In the genomic region with DNA sequence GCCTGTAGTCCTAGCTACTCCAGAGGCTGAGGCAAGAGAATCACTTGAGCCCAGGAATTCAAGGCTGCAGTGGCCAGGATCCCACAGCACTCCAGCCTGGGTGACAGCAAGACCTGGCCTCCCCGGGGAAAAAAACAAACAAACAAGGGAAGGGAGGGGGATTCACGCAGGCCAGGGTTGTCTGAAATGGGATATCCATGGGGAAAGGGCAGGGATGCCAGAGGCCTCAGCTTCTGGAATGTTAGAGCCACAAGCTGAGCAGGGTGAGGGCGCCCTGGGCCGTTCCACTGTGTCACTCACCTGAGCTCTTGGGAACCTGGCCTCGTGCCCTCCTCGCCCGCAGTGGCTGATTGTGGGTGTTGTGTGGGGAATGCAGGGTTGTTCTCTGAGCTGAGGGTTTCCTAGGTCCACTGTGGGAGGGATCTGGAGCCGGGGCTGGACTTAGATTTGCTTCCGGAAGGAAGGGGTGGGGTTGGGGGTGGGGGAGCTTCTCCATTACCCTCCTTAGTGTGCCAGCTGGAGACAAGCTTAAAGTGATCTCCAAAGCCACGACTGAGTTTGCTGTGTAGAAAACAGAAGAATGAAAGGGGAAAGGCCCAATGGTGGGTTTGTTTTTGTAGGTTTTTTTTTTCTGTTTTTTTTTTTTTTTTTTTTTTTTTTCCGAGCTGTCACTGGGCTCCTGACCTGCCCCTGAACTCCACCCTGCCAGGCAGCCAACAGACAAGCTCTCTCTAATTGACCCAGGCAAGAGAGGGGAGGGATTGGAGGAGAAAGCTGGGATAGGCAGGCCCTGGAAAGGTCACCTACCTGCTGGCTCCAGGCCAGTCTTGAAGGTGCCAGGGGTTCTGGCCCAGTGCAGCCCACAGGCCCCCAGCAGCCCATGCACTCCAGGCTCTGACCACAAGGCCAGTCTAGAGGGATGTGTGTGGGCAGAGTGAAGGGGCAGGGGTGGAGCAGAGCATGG, we compare ENCODE assay signal across 1 cellular context.
TF ChIP-seq lines count a peak whose summit lies in the region.

A gene (minus strand): TSS at position 414 of the 964 bp plus-strand sequence. CDS start 1,189 bp downstream, outside the sequence.

TF ChIP-seq in HepG2, 621 proteins besides CTCF, POLR2A, EP300 and RAD21 (continued from another document and continues in another):
- TF ChIP-seq, protein P1, sequence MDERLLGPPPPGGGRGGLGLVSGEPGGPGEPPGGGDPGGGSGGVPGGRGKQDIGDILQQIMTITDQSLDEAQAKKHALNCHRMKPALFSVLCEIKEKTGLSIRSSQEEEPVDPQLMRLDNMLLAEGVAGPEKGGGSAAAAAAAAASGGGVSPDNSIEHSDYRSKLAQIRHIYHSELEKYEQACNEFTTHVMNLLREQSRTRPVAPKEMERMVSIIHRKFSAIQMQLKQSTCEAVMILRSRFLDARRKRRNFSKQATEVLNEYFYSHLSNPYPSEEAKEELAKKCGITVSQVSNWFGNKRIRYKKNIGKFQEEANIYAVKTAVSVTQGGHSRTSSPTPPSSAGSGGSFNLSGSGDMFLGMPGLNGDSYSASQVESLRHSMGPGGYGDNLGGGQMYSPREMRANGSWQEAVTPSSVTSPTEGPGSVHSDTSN (CRISPR knock-in tag; IDR thresholded peaks at IDR 0.05), result peak; percentile 72; the same call in 1 of the 2 replicates
- TF ChIP-seq, protein P2, sequence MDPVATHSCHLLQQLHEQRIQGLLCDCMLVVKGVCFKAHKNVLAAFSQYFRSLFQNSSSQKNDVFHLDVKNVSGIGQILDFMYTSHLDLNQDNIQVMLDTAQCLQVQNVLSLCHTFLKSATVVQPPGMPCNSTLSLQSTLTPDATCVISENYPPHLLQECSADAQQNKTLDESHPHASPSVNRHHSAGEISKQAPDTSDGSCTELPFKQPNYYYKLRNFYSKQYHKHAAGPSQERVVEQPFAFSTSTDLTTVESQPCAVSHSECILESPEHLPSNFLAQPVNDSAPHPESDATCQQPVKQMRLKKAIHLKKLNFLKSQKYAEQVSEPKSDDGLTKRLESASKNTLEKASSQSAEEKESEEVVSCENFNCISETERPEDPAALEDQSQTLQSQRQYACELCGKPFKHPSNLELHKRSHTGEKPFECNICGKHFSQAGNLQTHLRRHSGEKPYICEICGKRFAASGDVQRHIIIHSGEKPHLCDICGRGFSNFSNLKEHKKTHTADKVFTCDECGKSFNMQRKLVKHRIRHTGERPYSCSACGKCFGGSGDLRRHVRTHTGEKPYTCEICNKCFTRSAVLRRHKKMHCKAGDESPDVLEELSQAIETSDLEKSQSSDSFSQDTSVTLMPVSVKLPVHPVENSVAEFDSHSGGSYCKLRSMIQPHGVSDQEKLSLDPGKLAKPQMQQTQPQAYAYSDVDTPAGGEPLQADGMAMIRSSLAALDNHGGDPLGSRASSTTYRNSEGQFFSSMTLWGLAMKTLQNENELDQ (CRISPR knock-in tag; IDR thresholded peaks at IDR 0.05; ENCODE audit: borderline replicate concordance), result peak; percentile 53; the same call in 1 of the 2 replicates
- TF ChIP-seq BHLHE40 (IDR thresholded peaks at IDR 0.05; ENCODE audit: low read length) (no peak; the same call in 1 of the 2 replicates), RORA (CRISPR knock-in tag; IDR thresholded peaks at IDR 0.05) (no peak), ZNF546 (CRISPR knock-in tag; conservative IDR thresholded peaks at IDR 0.05) (no peak), GATA4 (IDR thresholded peaks at IDR 0.05; ENCODE audit: borderline replicate concordance, low read depth) (peak; percentile 80; the same call in 1 of the 2 replicates), ELF1 (CRISPR knock-in tag; IDR thresholded peaks at IDR 0.05) (peak; percentile 24; the same call in 1 of the 2 replicates), ZC3H4 (CRISPR knock-in tag; IDR thresholded peaks at IDR 0.05; ENCODE audit: borderline replicate concordance) (0 out of 2 replicates have a peak, but pooled peaks have one; percentile 56), KAT2B (IDR thresholded peaks at IDR 0.05; ENCODE audit: borderline replicate concordance, low read depth, low read length) (0 out of 2 replicates have a peak, but pooled peaks have one; percentile 1), MTF2 (CRISPR knock-in tag; IDR thresholded peaks at IDR 0.05; ENCODE audit: borderline replicate concordance) (no peak), KLF9 (CRISPR knock-in tag; IDR thresholded peaks at IDR 0.05; ENCODE audit: low read depth) (no peak; the same call in 1 of the 2 replicates), MIER3 (CRISPR knock-in tag; IDR thresholded peaks at IDR 0.05; ENCODE audit: borderline replicate concordance) (no peak), ATF1 (CRISPR knock-in tag; IDR thresholded peaks at IDR 0.05) (no peak), ZNF317 (CRISPR knock-in tag; IDR thresholded peaks at IDR 0.05) (no peak), TEAD3 (CRISPR knock-in tag; optimal IDR thresholded peaks at IDR 0.05; ENCODE audit: borderline replicate concordance) (peak; percentile 83), U2AF2 (IDR thresholded peaks at IDR 0.05; ENCODE audit: low read depth, low read length) (no peak), ZNF333 (CRISPR knock-in tag; IDR thresholded peaks at IDR 0.05; ENCODE audit: borderline replicate concordance) (no peak), HIVEP1 (CRISPR knock-in tag; IDR thresholded peaks at IDR 0.05) (no peak), HMGA1 (CRISPR knock-in tag; conservative IDR thresholded peaks at IDR 0.05) (no peak), ATM (IDR thresholded peaks at IDR 0.05; ENCODE audit: borderline replicate concordance) (no peak), ZNF33A (CRISPR knock-in tag; IDR thresholded peaks at IDR 0.05; ENCODE audit: borderline replicate concordance) (0 out of 2 replicates have a peak, but pooled peaks have one; percentile 66), ZNF337 (CRISPR knock-in tag; IDR thresholded peaks at IDR 0.05; ENCODE audit: borderline replicate concordance, low read depth) (peak; percentile 90; the same call in 1 of the 2 replicates), ZSCAN9 (CRISPR knock-in tag; IDR thresholded peaks at IDR 0.05; ENCODE audit: borderline replicate concordance) (peak; percentile 89; the same call in 1 of the 2 replicates), HDAC6 (IDR thresholded peaks at IDR 0.05; ENCODE audit: low read depth, low read length) (no peak), ZNF644 (CRISPR knock-in tag; IDR thresholded peaks at IDR 0.05; ENCODE audit: low read depth) (no peak), ZSCAN20 (CRISPR knock-in tag; IDR thresholded peaks at IDR 0.05; ENCODE audit: borderline replicate concordance) (no peak), RAD51 (IDR thresholded peaks at IDR 0.05; ENCODE audit: borderline replicate concordance) (no peak), ZNF441 (CRISPR knock-in tag; IDR thresholded peaks at IDR 0.05; ENCODE audit: borderline replicate concordance) (peak; percentile 88; the same call in 1 of the 2 replicates)
- TF ChIP-seq, protein P3, sequence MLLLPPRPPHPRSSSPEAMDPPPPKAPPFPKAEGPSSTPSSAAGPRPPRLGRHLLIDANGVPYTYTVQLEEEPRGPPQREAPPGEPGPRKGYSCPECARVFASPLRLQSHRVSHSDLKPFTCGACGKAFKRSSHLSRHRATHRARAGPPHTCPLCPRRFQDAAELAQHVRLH (CRISPR knock-in tag; IDR thresholded peaks at IDR 0.05; ENCODE audit: borderline replicate concordance, low read depth), result peak; percentile 27; the same call in 1 of the 2 replicates
- TF ChIP-seq, protein P4, sequence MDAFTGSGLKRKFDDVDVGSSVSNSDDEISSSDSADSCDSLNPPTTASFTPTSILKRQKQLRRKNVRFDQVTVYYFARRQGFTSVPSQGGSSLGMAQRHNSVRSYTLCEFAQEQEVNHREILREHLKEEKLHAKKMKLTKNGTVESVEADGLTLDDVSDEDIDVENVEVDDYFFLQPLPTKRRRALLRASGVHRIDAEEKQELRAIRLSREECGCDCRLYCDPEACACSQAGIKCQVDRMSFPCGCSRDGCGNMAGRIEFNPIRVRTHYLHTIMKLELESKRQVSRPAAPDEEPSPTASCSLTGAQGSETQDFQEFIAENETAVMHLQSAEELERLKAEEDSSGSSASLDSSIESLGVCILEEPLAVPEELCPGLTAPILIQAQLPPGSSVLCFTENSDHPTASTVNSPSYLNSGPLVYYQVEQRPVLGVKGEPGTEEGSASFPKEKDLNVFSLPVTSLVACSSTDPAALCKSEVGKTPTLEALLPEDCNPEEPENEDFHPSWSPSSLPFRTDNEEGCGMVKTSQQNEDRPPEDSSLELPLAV (CRISPR knock-in tag; conservative IDR thresholded peaks at IDR 0.05; ENCODE audit: low read depth), result no peak
- TF ChIP-seq, protein P5, sequence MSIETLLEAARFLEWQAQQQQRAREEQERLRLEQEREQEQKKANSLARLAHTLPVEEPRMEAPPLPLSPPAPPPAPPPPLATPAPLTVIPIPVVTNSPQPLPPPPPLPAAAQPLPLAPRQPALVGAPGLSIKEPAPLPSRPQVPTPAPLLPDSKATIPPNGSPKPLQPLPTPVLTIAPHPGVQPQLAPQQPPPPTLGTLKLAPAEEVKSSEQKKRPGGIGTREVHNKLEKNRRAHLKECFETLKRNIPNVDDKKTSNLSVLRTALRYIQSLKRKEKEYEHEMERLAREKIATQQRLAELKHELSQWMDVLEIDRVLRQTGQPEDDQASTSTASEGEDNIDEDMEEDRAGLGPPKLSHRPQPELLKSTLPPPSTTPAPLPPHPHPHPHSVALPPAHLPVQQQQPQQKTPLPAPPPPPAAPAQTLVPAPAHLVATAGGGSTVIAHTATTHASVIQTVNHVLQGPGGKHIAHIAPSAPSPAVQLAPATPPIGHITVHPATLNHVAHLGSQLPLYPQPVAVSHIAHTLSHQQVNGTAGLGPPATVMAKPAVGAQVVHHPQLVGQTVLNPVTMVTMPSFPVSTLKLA (IDR thresholded peaks at IDR 0.05), result no peak
- TF ChIP-seq, protein P6, sequence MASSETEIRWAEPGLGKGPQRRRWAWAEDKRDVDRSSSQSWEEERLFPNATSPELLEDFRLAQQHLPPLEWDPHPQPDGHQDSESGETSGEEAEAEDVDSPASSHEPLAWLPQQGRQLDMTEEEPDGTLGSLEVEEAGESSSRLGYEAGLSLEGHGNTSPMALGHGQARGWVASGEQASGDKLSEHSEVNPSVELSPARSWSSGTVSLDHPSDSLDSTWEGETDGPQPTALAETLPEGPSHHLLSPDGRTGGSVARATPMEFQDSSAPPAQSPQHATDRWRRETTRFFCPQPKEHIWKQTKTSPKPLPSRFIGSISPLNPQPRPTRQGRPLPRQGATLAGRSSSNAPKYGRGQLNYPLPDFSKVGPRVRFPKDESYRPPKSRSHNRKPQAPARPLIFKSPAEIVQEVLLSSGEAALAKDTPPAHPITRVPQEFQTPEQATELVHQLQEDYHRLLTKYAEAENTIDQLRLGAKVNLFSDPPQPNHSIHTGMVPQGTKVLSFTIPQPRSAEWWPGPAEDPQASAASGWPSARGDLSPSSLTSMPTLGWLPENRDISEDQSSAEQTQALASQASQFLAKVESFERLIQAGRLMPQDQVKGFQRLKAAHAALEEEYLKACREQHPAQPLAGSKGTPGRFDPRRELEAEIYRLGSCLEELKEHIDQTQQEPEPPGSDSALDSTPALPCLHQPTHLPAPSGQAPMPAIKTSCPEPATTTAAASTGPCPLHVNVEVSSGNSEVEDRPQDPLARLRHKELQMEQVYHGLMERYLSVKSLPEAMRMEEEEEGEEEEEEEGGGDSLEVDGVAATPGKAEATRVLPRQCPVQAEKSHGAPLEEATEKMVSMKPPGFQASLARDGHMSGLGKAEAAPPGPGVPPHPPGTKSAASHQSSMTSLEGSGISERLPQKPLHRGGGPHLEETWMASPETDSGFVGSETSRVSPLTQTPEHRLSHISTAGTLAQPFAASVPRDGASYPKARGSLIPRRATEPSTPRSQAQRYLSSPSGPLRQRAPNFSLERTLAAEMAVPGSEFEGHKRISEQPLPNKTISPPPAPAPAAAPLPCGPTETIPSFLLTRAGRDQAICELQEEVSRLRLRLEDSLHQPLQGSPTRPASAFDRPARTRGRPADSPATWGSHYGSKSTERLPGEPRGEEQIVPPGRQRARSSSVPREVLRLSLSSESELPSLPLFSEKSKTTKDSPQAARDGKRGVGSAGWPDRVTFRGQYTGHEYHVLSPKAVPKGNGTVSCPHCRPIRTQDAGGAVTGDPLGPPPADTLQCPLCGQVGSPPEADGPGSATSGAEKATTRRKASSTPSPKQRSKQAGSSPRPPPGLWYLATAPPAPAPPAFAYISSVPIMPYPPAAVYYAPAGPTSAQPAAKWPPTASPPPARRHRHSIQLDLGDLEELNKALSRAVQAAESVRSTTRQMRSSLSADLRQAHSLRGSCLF (CRISPR knock-in tag; IDR thresholded peaks at IDR 0.05; ENCODE audit: borderline replicate concordance), result no peak
- TF ChIP-seq, protein P7, sequence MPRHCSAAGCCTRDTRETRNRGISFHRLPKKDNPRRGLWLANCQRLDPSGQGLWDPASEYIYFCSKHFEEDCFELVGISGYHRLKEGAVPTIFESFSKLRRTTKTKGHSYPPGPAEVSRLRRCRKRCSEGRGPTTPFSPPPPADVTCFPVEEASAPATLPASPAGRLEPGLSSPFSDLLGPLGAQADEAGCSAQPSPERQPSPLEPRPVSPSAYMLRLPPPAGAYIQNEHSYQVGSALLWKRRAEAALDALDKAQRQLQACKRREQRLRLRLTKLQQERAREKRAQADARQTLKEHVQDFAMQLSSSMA (CRISPR knock-in tag; IDR thresholded peaks at IDR 0.05), result peak; percentile 81; the same call in 1 of the 2 replicates
- TF ChIP-seq, protein P8, sequence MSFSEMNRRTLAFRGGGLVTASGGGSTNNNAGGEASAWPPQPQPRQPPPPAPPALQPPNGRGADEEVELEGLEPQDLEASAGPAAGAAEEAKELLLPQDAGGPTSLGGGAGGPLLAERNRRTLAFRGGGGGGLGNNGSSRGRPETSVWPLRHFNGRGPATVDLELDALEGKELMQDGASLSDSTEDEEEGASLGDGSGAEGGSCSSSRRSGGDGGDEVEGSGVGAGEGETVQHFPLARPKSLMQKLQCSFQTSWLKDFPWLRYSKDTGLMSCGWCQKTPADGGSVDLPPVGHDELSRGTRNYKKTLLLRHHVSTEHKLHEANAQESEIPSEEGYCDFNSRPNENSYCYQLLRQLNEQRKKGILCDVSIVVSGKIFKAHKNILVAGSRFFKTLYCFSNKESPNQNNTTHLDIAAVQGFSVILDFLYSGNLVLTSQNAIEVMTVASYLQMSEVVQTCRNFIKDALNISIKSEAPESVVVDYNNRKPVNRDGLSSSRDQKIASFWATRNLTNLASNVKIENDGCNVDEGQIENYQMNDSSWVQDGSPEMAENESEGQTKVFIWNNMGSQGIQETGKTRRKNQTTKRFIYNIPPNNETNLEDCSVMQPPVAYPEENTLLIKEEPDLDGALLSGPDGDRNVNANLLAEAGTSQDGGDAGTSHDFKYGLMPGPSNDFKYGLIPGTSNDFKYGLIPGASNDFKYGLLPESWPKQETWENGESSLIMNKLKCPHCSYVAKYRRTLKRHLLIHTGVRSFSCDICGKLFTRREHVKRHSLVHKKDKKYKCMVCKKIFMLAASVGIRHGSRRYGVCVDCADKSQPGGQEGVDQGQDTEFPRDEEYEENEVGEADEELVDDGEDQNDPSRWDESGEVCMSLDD (CRISPR knock-in tag; IDR thresholded peaks at IDR 0.05; ENCODE audit: borderline replicate concordance), result no peak
- TF ChIP-seq, protein P9, sequence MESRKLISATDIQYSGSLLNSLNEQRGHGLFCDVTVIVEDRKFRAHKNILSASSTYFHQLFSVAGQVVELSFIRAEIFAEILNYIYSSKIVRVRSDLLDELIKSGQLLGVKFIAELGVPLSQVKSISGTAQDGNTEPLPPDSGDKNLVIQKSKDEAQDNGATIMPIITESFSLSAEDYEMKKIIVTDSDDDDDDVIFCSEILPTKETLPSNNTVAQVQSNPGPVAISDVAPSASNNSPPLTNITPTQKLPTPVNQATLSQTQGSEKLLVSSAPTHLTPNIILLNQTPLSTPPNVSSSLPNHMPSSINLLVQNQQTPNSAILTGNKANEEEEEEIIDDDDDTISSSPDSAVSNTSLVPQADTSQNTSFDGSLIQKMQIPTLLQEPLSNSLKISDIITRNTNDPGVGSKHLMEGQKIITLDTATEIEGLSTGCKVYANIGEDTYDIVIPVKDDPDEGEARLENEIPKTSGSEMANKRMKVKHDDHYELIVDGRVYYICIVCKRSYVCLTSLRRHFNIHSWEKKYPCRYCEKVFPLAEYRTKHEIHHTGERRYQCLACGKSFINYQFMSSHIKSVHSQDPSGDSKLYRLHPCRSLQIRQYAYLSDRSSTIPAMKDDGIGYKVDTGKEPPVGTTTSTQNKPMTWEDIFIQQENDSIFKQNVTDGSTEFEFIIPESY (CRISPR knock-in tag; IDR thresholded peaks at IDR 0.05), result no peak
